ENCODE assay signal across 11 cellular contexts in the genomic region with DNA sequence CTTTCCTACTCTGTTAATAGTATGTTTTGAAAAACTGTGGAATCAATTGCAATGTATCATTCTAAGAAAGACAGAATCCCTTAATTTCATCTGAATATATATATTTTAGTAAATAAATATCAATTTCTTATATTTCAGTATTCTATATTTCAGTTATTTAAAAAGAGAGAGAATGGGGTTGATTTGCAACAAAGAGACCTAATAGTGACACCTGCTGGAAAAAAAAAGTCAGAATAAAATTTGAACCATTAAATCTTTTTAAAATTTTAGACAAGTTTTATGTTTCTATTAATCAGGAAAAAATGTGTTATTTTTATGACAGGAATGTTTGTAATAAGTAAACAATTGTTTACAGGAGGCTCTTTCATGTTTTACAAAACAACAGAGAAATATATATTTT. TPM values are rescaled to one million over a fixed set of nuclear protein-coding genes. Genes with fewer than 3 reads are reported as not detected.
DNase-seq lines count a peak whose midpoint lies in the region; ATAC-seq and TF ChIP-seq lines count a peak whose summit lies in the region.
"Had no signal": no experiment of that assay in that cellular context is flagged by ENCODE, and none has a peak within 500 bp of the region (broad histone marks: within the 10 kb centered on the region; RNA-seq: fewer than 3 reads in every experiment).

No MANE protein-coding gene starts in this region.

- no peaks in the 10 kb centered on the region for H3K4me1 Mint-ChIP-seq in immature natural killer cell
- H3K4me1 Mint-ChIP-seq in activated CD4-positive, alpha-beta T cell treated with anti-CD3 and anti-CD28 coated beads, Interleukin-2, amount 10 ng/mL, durations not matched to agents 7 days and 5 days: no peaks in the 10 kb centered on the region

- no peak for ATAC-seq in HG02610 (IDR thresholded peaks at IDR 0.05; ENCODE audit: unreplicated experiment)
- no peak for ATAC-seq in HG03280 (IDR thresholded peaks at IDR 0.05; ENCODE audit: unreplicated experiment)

- CTCF ChIA-PET in AG04450 (lab: Charles Lee): interaction anchor here (0.7 to 1.8 kb wide), 10 partner anchors 9 to 1014 kb away, joined by 3 to 20 read pairs (median 4); no protein-coding TSS in a partner anchor
- CTCF ChIA-PET in activated CD4-positive, alpha-beta T cell treated with anti-CD3 and anti-CD28 coated beads, Interleukin-2, amount 10 ng/mL, durations not matched to agents 7 days and 5 days (lab: Charles Lee): no interaction called here

- peak; percentile 43 for TF ChIP-seq CTCF in AG04450 (IDR thresholded peaks at IDR 0.05; ENCODE audit: low read depth, low read length)

- no peak overlapping the region for H3K27ac Mint-ChIP-seq in immature natural killer cell
- H3K27ac Mint-ChIP-seq in activated CD4-positive, alpha-beta T cell treated with anti-CD3 and anti-CD28 coated beads, Interleukin-2, amount 10 ng/mL, durations not matched to agents 7 days and 5 days: no peak overlapping the region

- H3K9me3 Mint-ChIP-seq in immature natural killer cell: no peaks in the 10 kb centered on the region
- H3K9me3 Mint-ChIP-seq in activated CD4-positive, alpha-beta T cell treated with anti-CD3 and anti-CD28 coated beads, Interleukin-2, amount 10 ng/mL, durations not matched to agents 7 days and 5 days: no peaks in the 10 kb centered on the region

- no peaks in the 10 kb centered on the region for H3K27me3 Mint-ChIP-seq in immature natural killer cell (ENCODE audit: low read depth in 3 of 3)
- peaks cover 12% of the 10 kb centered on the region for H3K27me3 Mint-ChIP-seq in activated CD4-positive, alpha-beta T cell treated with anti-CD3 and anti-CD28 coated beads, Interleukin-2, amount 10 ng/mL, durations not matched to agents 7 days and 5 days

- H3K27ac ChIP-seq in AG04450 (ENCODE audit: low read depth, low read length): no peak overlapping the region

- POLR2A ChIA-PET in AG04450 (lab: Yijun Ruan, JAX): no interaction called here
- POLR2A ChIA-PET in activated CD4-positive, alpha-beta T cell treated with anti-CD3 and anti-CD28 coated beads, Interleukin-2, amount 10 ng/mL, durations not matched to agents 7 days and 5 days (lab: Charles Lee): no interaction called here

- no peak overlapping the region for H3K4me3 ChIP-seq in AG04450 (ENCODE audit: low read depth, low read length)

- H3K36me3 Mint-ChIP-seq in immature natural killer cell: peaks cover 0 to 4% (median 0%) of the 10 kb centered on the region in 3 donors
- no peaks in the 10 kb centered on the region for H3K36me3 Mint-ChIP-seq in activated CD4-positive, alpha-beta T cell treated with anti-CD3 and anti-CD28 coated beads, Interleukin-2, amount 10 ng/mL, durations not matched to agents 7 days and 5 days (ENCODE audit: low read depth)

- H3K27me3 ChIP-seq in AG04450 (ENCODE audit: control insufficient read depth, insufficient read depth, low read length): no peaks in the 10 kb centered on the region

- no peak for DNase-seq in AG04450 (ENCODE audit: low read depth, low spot score)
- DNase-seq in GM03348 (ENCODE audit: low spot score): peak; percentile 11
- DNase-seq in RPMI8226: peak; percentile 7
- peak in 2 of 3 donors; percentile 9 to 13 for DNase-seq in immature natural killer cell
- DNase-seq in activated CD4-positive, alpha-beta T cell treated with anti-CD3 and anti-CD28 coated beads, Interleukin-2, amount 10 ng/mL, durations not matched to agents 7 days and 5 days: no peak
- DNase-seq in NCI-H2081 treated with DMSO at 0.1 percent for 48 hours (lab: John Stamatoyannopoulos, UW): no peak
- DNase-seq: NCI-H226 had no signal

- no peak overlapping the region for H3K4me3 Mint-ChIP-seq in immature natural killer cell
- H3K4me3 Mint-ChIP-seq in activated CD4-positive, alpha-beta T cell treated with anti-CD3 and anti-CD28 coated beads, Interleukin-2, amount 10 ng/mL, durations not matched to agents 7 days and 5 days: no peak overlapping the region

- H3K9me3 ChIP-seq in AG04450 (ENCODE audit: control insufficient read depth, insufficient read depth, low read length): no peaks in the 10 kb centered on the region

RNA-seq across cellular contexts. Expression of gene CCNT2, which starts 20.7 kb away (rescaled TPM):
- polyA plus RNA-seq in AG04450 (2011; rRNA removed) (13.7 and 14.9 TPM in 2 replicates), immature natural killer cell (10 to 100 TPM; 16.6 to 21.5 (median 19.7) TPM)
- 16.8 and 28.7 TPM in 2 replicates for polyA minus RNA-seq in AG04450 (2011; rRNA and poly(A)+ RNA removed)
- total RNA-seq in activated CD4-positive, alpha-beta T cell treated with anti-CD3 and anti-CD28 coated beads, Interleukin-2, amount 10 ng/mL, durations not matched to agents 7 days and 5 days: 10 to 100 TPM; 43.5 to 50.4 TPM

RNA-seq across cellular contexts. Expression of gene ACMSD, which starts 59.5 kb away (rescaled TPM):
- polyA plus RNA-seq in AG04450 (2011; rRNA removed) (not detected in 2 replicates), immature natural killer cell (not detected)
- polyA minus RNA-seq in AG04450 (2011; rRNA and poly(A)+ RNA removed): not detected in 2 replicates
- not detected for total RNA-seq in activated CD4-positive, alpha-beta T cell treated with anti-CD3 and anti-CD28 coated beads, Interleukin-2, amount 10 ng/mL, durations not matched to agents 7 days and 5 days
- total RNA-seq: activated CD8-positive, alpha-beta memory T cell treated with anti-CD3 and anti-CD28 coated beads for 36 hours; pulmonary artery endothelial cell had no signal

Comparison
In these comparisons a context has a peak if more than half of its experiments do, and no peak if none do; other contexts are left out.
1. DNase-seq: peak in GM03348 (single experiment), RPMI8226 (single experiment) and immature natural killer cell (2 of 3); none in AG04450 (single experiment), activated CD4-positive, alpha-beta T cell treated with anti-CD3 and anti-CD28 coated beads, Interleukin-2, amount 10 ng/mL, durations not matched to agents 7 days and 5 days (single experiment) and NCI-H2081 treated with DMSO at 0.1 percent for 48 hours (single experiment).